Comparison of ENCODE assay signal across 1 cellular context in the genomic region with DNA sequence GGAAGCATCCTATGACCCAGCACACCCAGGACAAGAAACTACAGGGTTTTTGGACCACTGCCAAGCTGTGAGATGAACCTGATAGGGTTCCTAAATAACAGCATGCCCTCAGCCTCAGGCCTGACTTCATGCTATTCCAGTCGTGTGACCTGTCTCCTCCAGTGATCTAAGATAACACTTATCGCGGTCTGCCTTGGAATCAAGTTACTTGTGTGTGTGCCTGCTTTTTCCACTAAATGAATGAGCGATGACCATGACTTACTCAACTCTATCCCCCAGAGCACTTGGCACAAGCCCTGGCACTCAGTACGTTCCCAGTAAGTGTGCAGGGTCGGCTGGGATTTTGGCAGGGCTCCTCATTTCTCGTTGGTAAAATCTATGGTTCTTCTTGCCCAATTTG.
A peak's percentile ranks its signal among the peaks of the same experiment; 100 is the strongest.
TF ChIP-seq lines count a peak whose summit lies in the region.

No MANE protein-coding gene starts in this region.

TF ChIP-seq in HEK293, 187 proteins besides CTCF, POLR2A, EP300 and RAD21 (continued from another document):
- TF ChIP-seq, protein P1, sequence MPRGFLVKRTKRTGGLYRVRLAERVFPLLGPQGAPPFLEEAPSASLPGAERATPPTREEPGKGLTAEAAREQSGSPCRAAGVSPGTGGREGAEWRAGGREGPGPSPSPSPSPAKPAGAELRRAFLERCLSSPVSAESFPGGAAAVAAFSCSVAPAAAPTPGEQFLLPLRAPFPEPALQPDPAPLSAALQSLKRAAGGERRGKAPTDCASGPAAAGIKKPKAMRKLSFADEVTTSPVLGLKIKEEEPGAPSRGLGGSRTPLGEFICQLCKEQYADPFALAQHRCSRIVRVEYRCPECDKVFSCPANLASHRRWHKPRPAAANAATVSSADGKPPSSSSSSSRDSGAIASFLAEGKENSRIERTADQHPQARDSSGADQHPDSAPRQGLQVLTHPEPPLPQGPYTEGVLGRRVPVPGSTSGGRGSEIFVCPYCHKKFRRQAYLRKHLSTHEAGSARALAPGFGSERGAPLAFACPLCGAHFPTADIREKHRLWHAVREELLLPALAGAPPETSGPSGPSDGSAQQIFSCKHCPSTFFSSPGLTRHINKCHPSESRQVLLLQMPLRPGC (tag by site-specific recombination; IDR thresholded peaks at IDR 0.05): peak; percentile 95
- peak; percentile 71; the same call in 1 of the 2 replicates for TF ChIP-seq TCF7L2 (IDR thresholded peaks at IDR 0.05; ENCODE audit: borderline replicate concordance, low read depth, low read length)
- no peak for TF ChIP-seq ZNF114 (tag by site-specific recombination; IDR thresholded peaks at IDR 0.05)
- TF ChIP-seq SP7 (tag by site-specific recombination; IDR thresholded peaks at IDR 0.05): peak; percentile 96
- TF ChIP-seq, protein P2, sequence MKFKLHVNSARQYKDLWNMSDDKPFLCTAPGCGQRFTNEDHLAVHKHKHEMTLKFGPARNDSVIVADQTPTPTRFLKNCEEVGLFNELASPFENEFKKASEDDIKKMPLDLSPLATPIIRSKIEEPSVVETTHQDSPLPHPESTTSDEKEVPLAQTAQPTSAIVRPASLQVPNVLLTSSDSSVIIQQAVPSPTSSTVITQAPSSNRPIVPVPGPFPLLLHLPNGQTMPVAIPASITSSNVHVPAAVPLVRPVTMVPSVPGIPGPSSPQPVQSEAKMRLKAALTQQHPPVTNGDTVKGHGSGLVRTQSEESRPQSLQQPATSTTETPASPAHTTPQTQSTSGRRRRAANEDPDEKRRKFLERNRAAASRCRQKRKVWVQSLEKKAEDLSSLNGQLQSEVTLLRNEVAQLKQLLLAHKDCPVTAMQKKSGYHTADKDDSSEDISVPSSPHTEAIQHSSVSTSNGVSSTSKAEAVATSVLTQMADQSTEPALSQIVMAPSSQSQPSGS (tag by site-specific recombination; IDR thresholded peaks at IDR 0.05; ENCODE audit: low read depth): peak; percentile 34; the same call in 1 of the 2 replicates
- TF ChIP-seq SCRT1 (tag by site-specific recombination; IDR thresholded peaks at IDR 0.05; ENCODE audit: borderline replicate concordance): no peak
- TF ChIP-seq ZNF610 (tag by site-specific recombination; IDR thresholded peaks at IDR 0.05; ENCODE audit: borderline replicate concordance): 0 out of 2 replicates have a peak, but pooled peaks have one; percentile 62
- TF ChIP-seq ZNF341 (tag by site-specific recombination; IDR thresholded peaks at IDR 0.05; ENCODE audit: low read depth): peak; percentile 46
- TF ChIP-seq ZNF146 (tag by site-specific recombination; IDR thresholded peaks at IDR 0.05): peak; percentile 19; the same call in 1 of the 2 replicates
- TF ChIP-seq ZNF202 (tag by site-specific recombination; IDR thresholded peaks at IDR 0.05; ENCODE audit: borderline replicate concordance): no peak
- TF ChIP-seq ZNF324 (tag by site-specific recombination; IDR thresholded peaks at IDR 0.05): peak; percentile 56; the same call in 1 of the 2 replicates
- TF ChIP-seq, protein P3, sequence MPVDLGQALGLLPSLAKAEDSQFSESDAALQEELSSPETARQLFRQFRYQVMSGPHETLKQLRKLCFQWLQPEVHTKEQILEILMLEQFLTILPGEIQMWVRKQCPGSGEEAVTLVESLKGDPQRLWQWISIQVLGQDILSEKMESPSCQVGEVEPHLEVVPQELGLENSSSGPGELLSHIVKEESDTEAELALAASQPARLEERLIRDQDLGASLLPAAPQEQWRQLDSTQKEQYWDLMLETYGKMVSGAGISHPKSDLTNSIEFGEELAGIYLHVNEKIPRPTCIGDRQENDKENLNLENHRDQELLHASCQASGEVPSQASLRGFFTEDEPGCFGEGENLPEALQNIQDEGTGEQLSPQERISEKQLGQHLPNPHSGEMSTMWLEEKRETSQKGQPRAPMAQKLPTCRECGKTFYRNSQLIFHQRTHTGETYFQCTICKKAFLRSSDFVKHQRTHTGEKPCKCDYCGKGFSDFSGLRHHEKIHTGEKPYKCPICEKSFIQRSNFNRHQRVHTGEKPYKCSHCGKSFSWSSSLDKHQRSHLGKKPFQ (tag by site-specific recombination; IDR thresholded peaks at IDR 0.05): peak; percentile 66; the same call in 1 of the 2 replicates
- no peak for TF ChIP-seq ZNF274 (IDR thresholded peaks at IDR 0.05; ENCODE audit: low read length)
- TF ChIP-seq ZNF274 (tag by site-specific recombination; IDR thresholded peaks at IDR 0.05; ENCODE audit: borderline replicate concordance): no peak
- TF ChIP-seq, protein P4, sequence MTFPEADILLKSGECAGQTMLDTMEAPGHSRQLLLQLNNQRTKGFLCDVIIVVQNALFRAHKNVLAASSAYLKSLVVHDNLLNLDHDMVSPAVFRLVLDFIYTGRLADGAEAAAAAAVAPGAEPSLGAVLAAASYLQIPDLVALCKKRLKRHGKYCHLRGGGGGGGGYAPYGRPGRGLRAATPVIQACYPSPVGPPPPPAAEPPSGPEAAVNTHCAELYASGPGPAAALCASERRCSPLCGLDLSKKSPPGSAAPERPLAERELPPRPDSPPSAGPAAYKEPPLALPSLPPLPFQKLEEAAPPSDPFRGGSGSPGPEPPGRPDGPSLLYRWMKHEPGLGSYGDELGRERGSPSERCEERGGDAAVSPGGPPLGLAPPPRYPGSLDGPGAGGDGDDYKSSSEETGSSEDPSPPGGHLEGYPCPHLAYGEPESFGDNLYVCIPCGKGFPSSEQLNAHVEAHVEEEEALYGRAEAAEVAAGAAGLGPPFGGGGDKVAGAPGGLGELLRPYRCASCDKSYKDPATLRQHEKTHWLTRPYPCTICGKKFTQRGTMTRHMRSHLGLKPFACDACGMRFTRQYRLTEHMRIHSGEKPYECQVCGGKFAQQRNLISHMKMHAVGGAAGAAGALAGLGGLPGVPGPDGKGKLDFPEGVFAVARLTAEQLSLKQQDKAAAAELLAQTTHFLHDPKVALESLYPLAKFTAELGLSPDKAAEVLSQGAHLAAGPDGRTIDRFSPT (tag by site-specific recombination; IDR thresholded peaks at IDR 0.05): peak; percentile 90
- TF ChIP-seq KLF8 (tag by site-specific recombination; IDR thresholded peaks at IDR 0.05): peak; percentile 67
- no peak for TF ChIP-seq ZNF302 (tag by site-specific recombination; IDR thresholded peaks at IDR 0.05; ENCODE audit: low read depth)
- peak; percentile 93 for TF ChIP-seq TRIM28 (IDR thresholded peaks at IDR 0.05; ENCODE audit: borderline replicate concordance, low read length)
- TF ChIP-seq GLI2 (tag by site-specific recombination; IDR thresholded peaks at IDR 0.05; ENCODE audit: borderline replicate concordance, low read depth): peak; percentile 91
- TF ChIP-seq ZNF843 (tag by site-specific recombination; IDR thresholded peaks at IDR 0.05): peak; percentile 96
- TF ChIP-seq, protein P5, sequence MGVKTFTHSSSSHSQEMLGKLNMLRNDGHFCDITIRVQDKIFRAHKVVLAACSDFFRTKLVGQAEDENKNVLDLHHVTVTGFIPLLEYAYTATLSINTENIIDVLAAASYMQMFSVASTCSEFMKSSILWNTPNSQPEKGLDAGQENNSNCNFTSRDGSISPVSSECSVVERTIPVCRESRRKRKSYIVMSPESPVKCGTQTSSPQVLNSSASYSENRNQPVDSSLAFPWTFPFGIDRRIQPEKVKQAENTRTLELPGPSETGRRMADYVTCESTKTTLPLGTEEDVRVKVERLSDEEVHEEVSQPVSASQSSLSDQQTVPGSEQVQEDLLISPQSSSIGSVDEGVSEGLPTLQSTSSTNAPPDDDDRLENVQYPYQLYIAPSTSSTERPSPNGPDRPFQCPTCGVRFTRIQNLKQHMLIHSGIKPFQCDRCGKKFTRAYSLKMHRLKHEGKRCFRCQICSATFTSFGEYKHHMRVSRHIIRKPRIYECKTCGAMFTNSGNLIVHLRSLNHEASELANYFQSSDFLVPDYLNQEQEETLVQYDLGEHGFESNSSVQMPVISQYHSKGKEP (tag by site-specific recombination; IDR thresholded peaks at IDR 0.05): peak; percentile 17; the same call in 1 of the 2 replicates
- TF ChIP-seq ZNF664 (tag by site-specific recombination; IDR thresholded peaks at IDR 0.05): peak; percentile 63; the same call in 1 of the 2 replicates
- TF ChIP-seq ZNF600 (tag by site-specific recombination; IDR thresholded peaks at IDR 0.05): peak; percentile 88
- TF ChIP-seq ZFP69B (tag by site-specific recombination; IDR thresholded peaks at IDR 0.05): peak; percentile 56; the same call in 1 of the 2 replicates
- TF ChIP-seq, protein P6, sequence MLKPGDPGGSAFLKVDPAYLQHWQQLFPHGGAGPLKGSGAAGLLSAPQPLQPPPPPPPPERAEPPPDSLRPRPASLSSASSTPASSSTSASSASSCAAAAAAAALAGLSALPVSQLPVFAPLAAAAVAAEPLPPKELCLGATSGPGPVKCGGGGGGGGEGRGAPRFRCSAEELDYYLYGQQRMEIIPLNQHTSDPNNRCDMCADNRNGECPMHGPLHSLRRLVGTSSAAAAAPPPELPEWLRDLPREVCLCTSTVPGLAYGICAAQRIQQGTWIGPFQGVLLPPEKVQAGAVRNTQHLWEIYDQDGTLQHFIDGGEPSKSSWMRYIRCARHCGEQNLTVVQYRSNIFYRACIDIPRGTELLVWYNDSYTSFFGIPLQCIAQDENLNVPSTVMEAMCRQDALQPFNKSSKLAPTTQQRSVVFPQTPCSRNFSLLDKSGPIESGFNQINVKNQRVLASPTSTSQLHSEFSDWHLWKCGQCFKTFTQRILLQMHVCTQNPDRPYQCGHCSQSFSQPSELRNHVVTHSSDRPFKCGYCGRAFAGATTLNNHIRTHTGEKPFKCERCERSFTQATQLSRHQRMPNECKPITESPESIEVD (tag by site-specific recombination; IDR thresholded peaks at IDR 0.05): peak; percentile 68; the same call in 1 of the 2 replicates
- TF ChIP-seq KLF9 (tag by site-specific recombination; IDR thresholded peaks at IDR 0.05; ENCODE audit: low read depth): no peak
- TF ChIP-seq ZNF184 (tag by site-specific recombination; IDR thresholded peaks at IDR 0.05): no peak
- 0 out of 2 replicates have a peak, but pooled peaks have one; percentile 26 for TF ChIP-seq SCRT2 (tag by site-specific recombination; IDR thresholded peaks at IDR 0.05)
- peak; percentile 88; the same call in 1 of the 2 replicates for TF ChIP-seq ZNF391 (tag by site-specific recombination; IDR thresholded peaks at IDR 0.05; ENCODE audit: borderline replicate concordance, low read depth)
- peak; percentile 93 for TF ChIP-seq ZNF660 (tag by site-specific recombination; IDR thresholded peaks at IDR 0.05)
- TF ChIP-seq ZNF132 (tag by site-specific recombination; IDR thresholded peaks at IDR 0.05; ENCODE audit: borderline replicate concordance): no peak
- TF ChIP-seq ZBTB21 (tag by site-specific recombination; IDR thresholded peaks at IDR 0.05): 0 out of 2 replicates have a peak, but pooled peaks have one; percentile 49
- TF ChIP-seq, protein P7, sequence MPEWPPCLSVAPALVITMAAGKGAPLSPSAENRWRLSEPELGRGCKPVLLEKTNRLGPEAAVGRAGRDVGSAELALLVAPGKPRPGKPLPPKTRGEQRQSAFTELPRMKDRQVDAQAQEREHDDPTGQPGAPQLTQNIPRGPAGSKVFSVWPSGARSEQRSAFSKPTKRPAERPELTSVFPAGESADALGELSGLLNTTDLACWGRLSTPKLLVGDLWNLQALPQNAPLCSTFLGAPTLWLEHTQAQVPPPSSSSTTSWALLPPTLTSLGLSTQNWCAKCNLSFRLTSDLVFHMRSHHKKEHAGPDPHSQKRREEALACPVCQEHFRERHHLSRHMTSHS (tag by site-specific recombination; IDR thresholded peaks at IDR 0.05): 0 out of 2 replicates have a peak, but pooled peaks have one; percentile 54
- no peak for TF ChIP-seq ZNF510 (tag by site-specific recombination; IDR thresholded peaks at IDR 0.05; ENCODE audit: insufficient replicate concordance)
- TF ChIP-seq OVOL3 (tag by site-specific recombination; IDR thresholded peaks at IDR 0.05): no peak
- peak; percentile 93 for TF ChIP-seq ZNF629 (tag by site-specific recombination; IDR thresholded peaks at IDR 0.05)
- no peak for TF ChIP-seq ZNF654 (tag by site-specific recombination; IDR thresholded peaks at IDR 0.05; ENCODE audit: low read depth)
- TF ChIP-seq, protein P8, sequence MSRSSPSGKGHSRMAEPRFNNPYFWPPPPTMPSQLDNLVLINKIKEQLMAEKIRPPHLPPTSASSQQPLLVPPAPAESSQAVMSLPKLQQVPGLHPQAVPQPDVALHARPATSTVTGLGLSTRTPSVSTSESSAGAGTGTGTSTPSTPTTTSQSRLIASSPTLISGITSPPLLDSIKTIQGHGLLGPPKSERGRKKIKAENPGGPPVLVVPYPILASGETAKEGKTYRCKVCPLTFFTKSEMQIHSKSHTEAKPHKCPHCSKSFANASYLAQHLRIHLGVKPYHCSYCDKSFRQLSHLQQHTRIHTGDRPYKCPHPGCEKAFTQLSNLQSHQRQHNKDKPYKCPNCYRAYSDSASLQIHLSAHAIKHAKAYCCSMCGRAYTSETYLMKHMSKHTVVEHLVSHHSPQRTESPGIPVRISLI (tag by site-specific recombination; IDR thresholded peaks at IDR 0.05): 0 out of 2 replicates have a peak, but pooled peaks have one; percentile 60
- peak; percentile 75 for TF ChIP-seq ZNF558 (tag by site-specific recombination; IDR thresholded peaks at IDR 0.05)
- TF ChIP-seq FEZF1 (tag by site-specific recombination; IDR thresholded peaks at IDR 0.05): peak; percentile 85
- TF ChIP-seq, protein P9, sequence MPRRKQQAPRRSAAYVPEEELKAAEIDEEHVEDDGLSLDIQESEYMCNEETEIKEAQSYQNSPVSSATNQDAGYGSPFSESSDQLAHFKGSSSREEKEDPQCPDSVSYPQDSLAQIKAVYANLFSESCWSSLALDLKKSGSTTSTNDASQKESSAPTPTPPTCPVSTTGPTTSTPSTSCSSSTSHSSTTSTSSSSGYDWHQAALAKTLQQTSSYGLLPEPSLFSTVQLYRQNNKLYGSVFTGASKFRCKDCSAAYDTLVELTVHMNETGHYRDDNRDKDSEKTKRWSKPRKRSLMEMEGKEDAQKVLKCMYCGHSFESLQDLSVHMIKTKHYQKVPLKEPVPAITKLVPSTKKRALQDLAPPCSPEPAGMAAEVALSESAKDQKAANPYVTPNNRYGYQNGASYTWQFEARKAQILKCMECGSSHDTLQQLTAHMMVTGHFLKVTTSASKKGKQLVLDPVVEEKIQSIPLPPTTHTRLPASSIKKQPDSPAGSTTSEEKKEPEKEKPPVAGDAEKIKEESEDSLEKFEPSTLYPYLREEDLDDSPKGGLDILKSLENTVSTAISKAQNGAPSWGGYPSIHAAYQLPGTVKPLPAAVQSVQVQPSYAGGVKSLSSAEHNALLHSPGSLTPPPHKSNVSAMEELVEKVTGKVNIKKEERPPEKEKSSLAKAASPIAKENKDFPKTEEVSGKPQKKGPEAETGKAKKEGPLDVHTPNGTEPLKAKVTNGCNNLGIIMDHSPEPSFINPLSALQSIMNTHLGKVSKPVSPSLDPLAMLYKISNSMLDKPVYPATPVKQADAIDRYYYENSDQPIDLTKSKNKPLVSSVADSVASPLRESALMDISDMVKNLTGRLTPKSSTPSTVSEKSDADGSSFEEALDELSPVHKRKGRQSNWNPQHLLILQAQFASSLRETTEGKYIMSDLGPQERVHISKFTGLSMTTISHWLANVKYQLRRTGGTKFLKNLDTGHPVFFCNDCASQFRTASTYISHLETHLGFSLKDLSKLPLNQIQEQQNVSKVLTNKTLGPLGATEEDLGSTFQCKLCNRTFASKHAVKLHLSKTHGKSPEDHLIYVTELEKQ (tag by site-specific recombination; IDR thresholded peaks at IDR 0.05; ENCODE audit: borderline replicate concordance): peak; percentile 72
- no peak for TF ChIP-seq ZNF248 (tag by site-specific recombination; IDR thresholded peaks at IDR 0.05)
